In genomic region chr1:109248444-109248796, GRCh38 we compare ENCODE assay signal across 1 cellular context.
TF ChIP-seq lines count a peak whose summit lies in the region.

No MANE protein-coding gene starts in this region.

TF ChIP-seq in K562, 482 proteins besides CTCF, POLR2A, EP300 and RAD21:
- TF ChIP-seq RHOXF2B (CRISPR knock-in tag; conservative IDR thresholded peaks at IDR 0.05) (no peak), CREB5 (CRISPR knock-in tag; IDR thresholded peaks at IDR 0.05) (no peak), SNIP1 (IDR thresholded peaks at IDR 0.05; ENCODE audit: low read depth) (no peak), OTX1 (CRISPR knock-in tag; IDR thresholded peaks at IDR 0.05) (no peak), FOXP1 (CRISPR knock-in tag; IDR thresholded peaks at IDR 0.05) (no peak), RBFOX2 (IDR thresholded peaks at IDR 0.05; ENCODE audit: low read depth, low read length) (no peak), ZNF583 (CRISPR knock-in tag; IDR thresholded peaks at IDR 0.05) (no peak), PPARD (CRISPR knock-in tag; IDR thresholded peaks at IDR 0.05) (no peak), XRCC4 (IDR thresholded peaks at IDR 0.05; ENCODE audit: extremely low read depth, insufficient read depth, insufficient read length) (no peak), GTF2A2 (tag; IDR thresholded peaks at IDR 0.05) (no peak), NFIX (CRISPR knock-in tag; IDR thresholded peaks at IDR 0.05; ENCODE audit: low read depth) (no peak), ZNF592 (IDR thresholded peaks at IDR 0.05) (no peak), SMARCE1 (IDR thresholded peaks at IDR 0.05) (no peak)
- TF ChIP-seq, protein P1, sequence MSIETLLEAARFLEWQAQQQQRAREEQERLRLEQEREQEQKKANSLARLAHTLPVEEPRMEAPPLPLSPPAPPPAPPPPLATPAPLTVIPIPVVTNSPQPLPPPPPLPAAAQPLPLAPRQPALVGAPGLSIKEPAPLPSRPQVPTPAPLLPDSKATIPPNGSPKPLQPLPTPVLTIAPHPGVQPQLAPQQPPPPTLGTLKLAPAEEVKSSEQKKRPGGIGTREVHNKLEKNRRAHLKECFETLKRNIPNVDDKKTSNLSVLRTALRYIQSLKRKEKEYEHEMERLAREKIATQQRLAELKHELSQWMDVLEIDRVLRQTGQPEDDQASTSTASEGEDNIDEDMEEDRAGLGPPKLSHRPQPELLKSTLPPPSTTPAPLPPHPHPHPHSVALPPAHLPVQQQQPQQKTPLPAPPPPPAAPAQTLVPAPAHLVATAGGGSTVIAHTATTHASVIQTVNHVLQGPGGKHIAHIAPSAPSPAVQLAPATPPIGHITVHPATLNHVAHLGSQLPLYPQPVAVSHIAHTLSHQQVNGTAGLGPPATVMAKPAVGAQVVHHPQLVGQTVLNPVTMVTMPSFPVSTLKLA (conservative IDR thresholded peaks at IDR 0.05) = no peak
